30 cellular contexts compared by ENCODE assay signal in genomic region chr14:94621358-94622134, GRCh38. TPM values are rescaled to one million over a fixed set of nuclear protein-coding genes. Genes with fewer than 3 reads are reported as not detected.
"Had no signal": no experiment of that assay in that cellular context is flagged by ENCODE, and none has a peak within 500 bp of the region (broad histone marks: within the 10 kb centered on the region; RNA-seq: fewer than 3 reads in every experiment).

No MANE protein-coding gene starts in this region.

- DNase-seq: activated CD4-positive, alpha-beta T cell treated with anti-CD3 and anti-CD28 coated beads for 1 hour; activated CD4-positive, alpha-beta T cell treated with anti-CD3 and anti-CD28 coated beads, Interleukin-2, amount 10 ng/mL, durations not matched to agents 24 days and 14 days; activated CD4-positive, alpha-beta T cell treated with anti-CD3 and anti-CD28 coated beads, Interleukin-2, amount 50 U/mL, for 4 hours; activated CD4-positive, CD25-positive, alpha-beta regulatory T cell; activated CD8-positive, alpha-beta T cell treated with anti-CD3 and anti-CD28 coated beads, Interleukin-2, amount 10 ng/mL, durations not matched to agents 7 days and 5 days; activated naive CD4-positive, alpha-beta T cell; activated naive CD4-positive, alpha-beta T cell treated with anti-CD3 and anti-CD28 coated beads, Interleukin-2, amount 50 U/mL, for 16 hours; activated naive CD8-positive, alpha-beta T cell treated with anti-CD3 and anti-CD28 coated beads for 36 hours; activated T-cell treated with anti-CD3 and anti-CD28 coated beads, Interleukin-2, amount 50 U/mL, for 4 hours; amniotic stem cell; MM.1S; MV-4-11; NCI-H1092; NCI-H1436 treated with DMSO at 0.1 percent for 48 hours; NCI-H187; NCI-H2029 treated with DMSO at 0.1 percent for 48 hours; NCI-H2107; NCI-H2171; NCI-H510A; NCI-H526; NCI-H748 treated with DMSO at 0.1 percent for 48 hours; OCI-M1; Right ventricle myocardium superior; SW 1271; T-helper 1 cell; T-helper 2 cell; T-helper 9 cell had no signal

- H3K27ac ChIP-seq: KMS-11, VCaP had no signal

- ATAC-seq: activated CD8-positive, alpha-beta T cell treated with anti-CD3 and anti-CD28 coated beads, Interleukin-2, amount 10 ng/mL, durations not matched to agents 7 days and 5 days; activated T-cell treated with anti-CD3 and anti-CD28 coated beads, Interleukin-2, amount 50 U/mL, for 4 hours had no signal

RNA-seq across cellular contexts. Expression of gene SERPINA3, which starts 9.4 kb away (rescaled TPM):
- total RNA-seq: activated CD4-positive, alpha-beta T cell treated with anti-CD3 and anti-CD28 coated beads, Interleukin-2, amount 10 ng/mL, durations not matched to agents 24 days and 14 days; activated CD8-positive, alpha-beta T cell treated with anti-CD3 and anti-CD28 coated beads, Interleukin-2, amount 10 ng/mL, durations not matched to agents 7 days and 5 days; activated naive CD8-positive, alpha-beta T cell treated with anti-CD3 and anti-CD28 coated beads for 36 hours; activated T-helper 1 cell treated with anti-CD3 and anti-CD28 coated beads, Interleukin-12 subunit alpha, Interleukin-12 subunit beta, Interleukin-2, Interleukin-4 antibody, amounts not matched to agents 30 ng/mL and 10 ng/mL and 1 ng/mL, durations not matched to agents 14 hours and 24 hours and 36 hours had no signal

RNA-seq across cellular contexts. Expression of gene SERPINA5, which starts 40.3 kb away (rescaled TPM):
- total RNA-seq: activated CD4-positive, alpha-beta T cell treated with anti-CD3 and anti-CD28 coated beads, Interleukin-2, amount 10 ng/mL, durations not matched to agents 24 days and 14 days; activated CD8-positive, alpha-beta T cell treated with anti-CD3 and anti-CD28 coated beads, Interleukin-2, amount 10 ng/mL, durations not matched to agents 7 days and 5 days; activated naive CD8-positive, alpha-beta T cell treated with anti-CD3 and anti-CD28 coated beads for 36 hours; activated T-helper 1 cell treated with anti-CD3 and anti-CD28 coated beads, Interleukin-12 subunit alpha, Interleukin-12 subunit beta, Interleukin-2, Interleukin-4 antibody, amounts not matched to agents 30 ng/mL and 10 ng/mL and 1 ng/mL, durations not matched to agents 14 hours and 24 hours and 36 hours had no signal
